ENCODE assay signal across 14 cellular contexts in the genomic region with DNA sequence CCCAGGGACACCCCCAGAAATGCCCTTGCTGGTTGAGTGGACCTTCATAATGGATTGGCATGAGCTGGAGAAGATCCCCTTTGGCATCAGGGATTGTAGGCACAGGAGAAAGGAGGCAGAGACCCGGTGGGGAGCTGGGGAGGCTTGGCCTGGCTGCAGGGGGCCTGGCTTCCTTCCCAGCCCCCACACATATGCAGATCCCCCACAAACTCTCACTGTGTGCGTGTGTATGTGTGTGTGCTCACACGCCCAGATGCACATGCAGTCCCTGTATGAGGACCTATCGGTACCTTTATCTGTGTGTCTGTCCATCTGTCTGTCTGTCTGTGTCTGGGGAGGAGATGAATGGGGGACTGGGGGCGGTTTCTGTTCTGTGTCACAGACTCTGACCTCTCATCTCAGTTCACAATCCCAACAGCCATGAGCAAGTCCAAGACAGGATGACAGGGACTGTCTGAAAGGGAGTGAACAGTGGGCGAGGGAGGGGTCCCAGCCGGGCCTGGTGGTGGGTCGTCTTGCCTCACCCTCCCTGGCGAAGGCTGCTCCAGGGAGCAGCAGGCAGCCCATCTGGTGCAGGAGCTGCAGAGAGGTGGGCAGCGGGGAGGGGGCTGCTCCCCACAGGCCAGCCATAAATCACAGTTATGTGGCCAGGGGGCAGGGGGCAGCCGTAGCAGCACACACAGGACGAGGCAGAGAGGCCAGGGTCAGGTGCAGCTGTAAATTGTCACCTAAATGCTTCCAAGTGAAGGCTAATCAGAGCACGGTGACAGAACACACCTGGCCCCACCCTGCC. TPM values are rescaled to one million over a fixed set of nuclear protein-coding genes. Genes with fewer than 3 reads are reported as not detected.
DNase-seq lines count a peak whose midpoint lies in the region; ATAC-seq and TF ChIP-seq lines count a peak whose summit lies in the region.
"Had no signal": no experiment of that assay in that cellular context is flagged by ENCODE, and none has a peak within 500 bp of the region (broad histone marks: within the 10 kb centered on the region; RNA-seq: fewer than 3 reads in every experiment).

No MANE protein-coding gene starts in this region.

- no peak for TF ChIP-seq EP300 in SK-N-SH (IDR thresholded peaks at IDR 0.05; ENCODE audit: borderline replicate concordance in 1 of 2, low read depth in 1 of 2, low read length in 1 of 2)

- no peak for TF ChIP-seq CTCF in SK-N-SH (IDR thresholded peaks at IDR 0.05)
- no peak for TF ChIP-seq CTCF in nephron progenitor cell (IDR thresholded peaks at IDR 0.05)

- no peaks in the 10 kb centered on the region for H3K36me3 Mint-ChIP-seq in nephron progenitor cell (ENCODE audit: low read depth)
- no peaks in the 10 kb centered on the region for H3K36me3 Mint-ChIP-seq in naive thymus-derived CD8-positive, alpha-beta T cell
- H3K36me3 Mint-ChIP-seq: CD8-positive, alpha-beta memory T cell had no signal

- no peaks in the 10 kb centered on the region for H4K20me1 ChIP-seq in SK-N-SH (ENCODE audit: insufficient read depth)
- H4K20me1 ChIP-seq: BLaER1 had no signal

- H3K9ac ChIP-seq in SK-N-SH (no peak overlapping the region), NT2/D1 (ENCODE audit: insufficient read length, low read depth) (peak overlapping the region; percentile 10)
- H3K9ac ChIP-seq: BLaER1 had no signal

- H3K27me3 ChIP-seq in SK-N-SH (ENCODE audit: insufficient read depth) (no peaks in the 10 kb centered on the region; the same call in none of the 2 replicates), NT2/D1 (ENCODE audit: insufficient read depth, insufficient read length) (no peaks in the 10 kb centered on the region)

- no peak overlapping the region for H3K4me3 ChIP-seq in SK-N-SH (ENCODE audit: low read depth in 2 of 2, low read length in 1 of 2)
- no peak overlapping the region for H3K4me3 ChIP-seq in NT2/D1 (ENCODE audit: insufficient read length, low read depth)
- H3K4me3 ChIP-seq: BLaER1 had no signal

- H3K36me3 ChIP-seq in SK-N-SH (replicated peaks in 1 of 2; ENCODE audit: control insufficient read depth in 1 of 2, insufficient read depth in 2 of 2, low read length in 1 of 2) (no peaks in the 10 kb centered on the region), NT2/D1 (ENCODE audit: insufficient read depth, insufficient read length, low read length) (no peaks in the 10 kb centered on the region)
- H3K36me3 ChIP-seq: BLaER1 had no signal

- H3F3A ChIP-seq in SK-N-SH (replicated peaks; ENCODE audit: insufficient read depth): no peaks in the 10 kb centered on the region

- POLR2A ChIA-PET in SK-N-SH (lab: Yijun Ruan, JAX): no interaction called here
- POLR2A ChIA-PET in naive thymus-derived CD8-positive, alpha-beta T cell (lab: Charles Lee): no interaction called here

- H3K27me3 Mint-ChIP-seq in nephron progenitor cell (ENCODE audit: low read depth, poor library complexity): peaks cover 58% of the 10 kb centered on the region
- H3K27me3 Mint-ChIP-seq in naive thymus-derived CD8-positive, alpha-beta T cell: peaks cover 9 to 25% (median 15%) of the 10 kb centered on the region in 5 donors

- no peak overlapping the region for H3K27ac Mint-ChIP-seq in nephron progenitor cell
- no peak overlapping the region for H3K27ac Mint-ChIP-seq in naive thymus-derived CD8-positive, alpha-beta T cell
- H3K27ac Mint-ChIP-seq: CD8-positive, alpha-beta memory T cell had no signal

- 34% methylated on average over 7 of the region's 13 CpGs for WGBS in SK-N-SH (ENCODE audit: low lambda C conversion rate)

- peaks cover 47% of the 10 kb centered on the region for H3K4me1 Mint-ChIP-seq in nephron progenitor cell
- no peaks in the 10 kb centered on the region for H3K4me1 Mint-ChIP-seq in naive thymus-derived CD8-positive, alpha-beta T cell
- H3K4me1 Mint-ChIP-seq: CD8-positive, alpha-beta memory T cell had no signal

- DNase-seq in SK-N-SH: peak; percentile 66
- DNase-seq in NT2/D1 (ENCODE audit: low read depth, low spot score): no peak
- DNase-seq in nephron progenitor cell: peak; percentile 68
- no peak for DNase-seq in naive thymus-derived CD8-positive, alpha-beta T cell
- DNase-seq in cerebellum (ENCODE audit: low spot score): no peak
- no peak for DNase-seq in NCI-H524 treated with DMSO at 0.1 percent for 48 hours (lab: John Stamatoyannopoulos, UW)
- DNase-seq: 8988T; AML-193; Caco-2; CD8-positive, alpha-beta memory T cell; IMR-90 had no signal

- no peak for ATAC-seq in SK-N-SH treated with all-trans-retinoic acid at 6 μM for 48 hours
- no peak for ATAC-seq in naive thymus-derived CD8-positive, alpha-beta T cell

- H3K9me2 ChIP-seq in SK-N-SH: no peaks in the 10 kb centered on the region

- no peak overlapping the region for H3K4me3 Mint-ChIP-seq in nephron progenitor cell
- no peak overlapping the region for H3K4me3 Mint-ChIP-seq in naive thymus-derived CD8-positive, alpha-beta T cell
- H3K4me3 Mint-ChIP-seq: CD8-positive, alpha-beta memory T cell had no signal

- CTCF ChIA-PET in SK-N-SH (lab: Yijun Ruan, JAX): interaction anchor here (1.2 kb wide), 1 partner anchor 20 kb away, joined by 3 read pairs; no protein-coding TSS in a partner anchor

- H3K9me3 ChIP-seq in SK-N-SH (no peaks in the 10 kb centered on the region), NT2/D1 (ENCODE audit: insufficient read depth, low read length) (no peaks in the 10 kb centered on the region)
- H3K9me3 ChIP-seq: BLaER1, Caco-2 had no signal

- H3K4me2 ChIP-seq in SK-N-SH: no peak overlapping the region
- H3K4me2 ChIP-seq: BLaER1 had no signal

- peak overlapping the region in 1 of 2 experiments; percentile 34; a peak in 1 of 4 replicates for H3K27ac ChIP-seq in SK-N-SH (ENCODE audit: low read depth in 2 of 2, low read length in 1 of 2)
- H3K27ac ChIP-seq: BLaER1 had no signal

- no peaks in the 10 kb centered on the region for H3K9me3 Mint-ChIP-seq in nephron progenitor cell
- H3K9me3 Mint-ChIP-seq in naive thymus-derived CD8-positive, alpha-beta T cell: no peaks in the 10 kb centered on the region
- H3K9me3 Mint-ChIP-seq: CD8-positive, alpha-beta memory T cell had no signal

- peaks cover 0 to 18% of the 10 kb centered on the region in 2 experiments; a peak in 2 of 4 replicates for H3K4me1 ChIP-seq in SK-N-SH (ENCODE audit: control insufficient read depth in 1 of 2, insufficient read depth in 2 of 2, low read depth in 1 of 2, low read length in 1 of 2)
- H3K4me1 ChIP-seq in NT2/D1 (ENCODE audit: insufficient read depth, insufficient read length): peaks cover 6% of the 10 kb centered on the region
- H3K4me1 ChIP-seq: Caco-2 had no signal

- H3K79me2 ChIP-seq in SK-N-SH (ENCODE audit: insufficient read depth): no peaks in the 10 kb centered on the region

- H2AFZ ChIP-seq in SK-N-SH (ENCODE audit: low read depth): no peak overlapping the region

- no peak for TF ChIP-seq RAD21 in SK-N-SH (IDR thresholded peaks at IDR 0.05; ENCODE audit: low read length)

TF ChIP-seq in SK-N-SH, 30 proteins besides CTCF, POLR2A, EP300 and RAD21:
- TF ChIP-seq SIN3A (IDR thresholded peaks at IDR 0.05; ENCODE audit: borderline replicate concordance, low read depth, low read length) (no peak), GATA2 (CRISPR knock-in tag; IDR thresholded peaks at IDR 0.05) (peak; percentile 70)

TF ChIP-seq in SK-N-SH treated with all-trans-retinoic acid at 6 μM for 48 hours, 23 proteins besides CTCF, POLR2A, EP300 and RAD21 (continues in another document):
- TF ChIP-seq ZNF70 (CRISPR knock-in tag; IDR thresholded peaks at IDR 0.05) (no peak), TCF4 (CRISPR knock-in tag; IDR thresholded peaks at IDR 0.05; ENCODE audit: borderline replicate concordance) (no peak), ZC3H10 (CRISPR knock-in tag; IDR thresholded peaks at IDR 0.05) (no peak), ISL1 (CRISPR knock-in tag; IDR thresholded peaks at IDR 0.05) (no peak), CSDC2 (CRISPR knock-in tag; IDR thresholded peaks at IDR 0.05) (no peak), ESRRG (CRISPR knock-in tag; IDR thresholded peaks at IDR 0.05) (no peak), ZFP30 (CRISPR knock-in tag; IDR thresholded peaks at IDR 0.05) (no peak)
- TF ChIP-seq, protein P1, sequence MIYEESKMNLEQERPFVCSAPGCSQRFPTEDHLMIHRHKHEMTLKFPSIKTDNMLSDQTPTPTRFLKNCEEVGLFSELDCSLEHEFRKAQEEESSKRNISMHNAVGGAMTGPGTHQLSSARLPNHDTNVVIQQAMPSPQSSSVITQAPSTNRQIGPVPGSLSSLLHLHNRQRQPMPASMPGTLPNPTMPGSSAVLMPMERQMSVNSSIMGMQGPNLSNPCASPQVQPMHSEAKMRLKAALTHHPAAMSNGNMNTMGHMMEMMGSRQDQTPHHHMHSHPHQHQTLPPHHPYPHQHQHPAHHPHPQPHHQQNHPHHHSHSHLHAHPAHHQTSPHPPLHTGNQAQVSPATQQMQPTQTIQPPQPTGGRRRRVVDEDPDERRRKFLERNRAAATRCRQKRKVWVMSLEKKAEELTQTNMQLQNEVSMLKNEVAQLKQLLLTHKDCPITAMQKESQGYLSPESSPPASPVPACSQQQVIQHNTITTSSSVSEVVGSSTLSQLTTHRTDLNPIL (CRISPR knock-in tag; IDR thresholded peaks at IDR 0.05; ENCODE audit: low read depth): no peak

RNA-seq across cellular contexts. Expression of a gene that starts 46.7 kb away (rescaled TPM):
- polyA plus RNA-seq in SK-N-SH (2012; rRNA removed): not detected in 2 replicates
- not detected in 2 replicates for polyA plus RNA-seq in SK-N-SH (2012; cell fraction: cytosol; rRNA removed)
- not detected in 2 replicates for polyA plus RNA-seq in SK-N-SH (2012; cell fraction: nucleus; rRNA removed)
- not detected for total RNA-seq in naive thymus-derived CD8-positive, alpha-beta T cell
- not detected for polyA plus RNA-seq in naive thymus-derived CD8-positive, alpha-beta T cell
- total RNA-seq in cerebellum: 38.7 TPM
- total RNA-seq: Caco-2, HT-29, IMR-90 had no signal
- polyA plus RNA-seq: CD8-positive, alpha-beta memory T cell; IMR-90 had no signal

RNA-seq across cellular contexts. Expression of a gene that starts 58.2 kb away (rescaled TPM):
- polyA plus RNA-seq in SK-N-SH (2012; rRNA removed): 14.6 and 18.8 TPM in 2 replicates
- 18.7 and 22.1 TPM in 2 replicates for polyA plus RNA-seq in SK-N-SH (2012; cell fraction: cytosol; rRNA removed)
- 21.0 and 21.2 TPM in 2 replicates for polyA plus RNA-seq in SK-N-SH (2012; cell fraction: nucleus; rRNA removed)
- 10 to 100 TPM; 59.7 to 65.0 TPM for total RNA-seq in naive thymus-derived CD8-positive, alpha-beta T cell
- polyA plus RNA-seq in naive thymus-derived CD8-positive, alpha-beta T cell: 10 to 100 TPM; 64.2 to 89.7 (median 69.9) TPM
- 18.6 TPM for total RNA-seq in cerebellum

Comparison
In these comparisons a context has a peak if more than half of its experiments do, and no peak if none do; other contexts are left out.
1. DNase-seq: peak in SK-N-SH (single experiment) and nephron progenitor cell (single experiment); none in NT2/D1 (single experiment), naive thymus-derived CD8-positive, alpha-beta T cell (0 of 10), cerebellum (single experiment) and NCI-H524 treated with DMSO at 0.1 percent for 48 hours (single experiment).
2. RNA of a gene that starts 46.7 kb away (total RNA-seq): 38.7 TPM in cerebellum (single experiment); not detected in naive thymus-derived CD8-positive, alpha-beta T cell; every median in the first group is over 10 times any median in the second.